ENCODE assay signal across 8 cellular contexts in the genomic region with DNA sequence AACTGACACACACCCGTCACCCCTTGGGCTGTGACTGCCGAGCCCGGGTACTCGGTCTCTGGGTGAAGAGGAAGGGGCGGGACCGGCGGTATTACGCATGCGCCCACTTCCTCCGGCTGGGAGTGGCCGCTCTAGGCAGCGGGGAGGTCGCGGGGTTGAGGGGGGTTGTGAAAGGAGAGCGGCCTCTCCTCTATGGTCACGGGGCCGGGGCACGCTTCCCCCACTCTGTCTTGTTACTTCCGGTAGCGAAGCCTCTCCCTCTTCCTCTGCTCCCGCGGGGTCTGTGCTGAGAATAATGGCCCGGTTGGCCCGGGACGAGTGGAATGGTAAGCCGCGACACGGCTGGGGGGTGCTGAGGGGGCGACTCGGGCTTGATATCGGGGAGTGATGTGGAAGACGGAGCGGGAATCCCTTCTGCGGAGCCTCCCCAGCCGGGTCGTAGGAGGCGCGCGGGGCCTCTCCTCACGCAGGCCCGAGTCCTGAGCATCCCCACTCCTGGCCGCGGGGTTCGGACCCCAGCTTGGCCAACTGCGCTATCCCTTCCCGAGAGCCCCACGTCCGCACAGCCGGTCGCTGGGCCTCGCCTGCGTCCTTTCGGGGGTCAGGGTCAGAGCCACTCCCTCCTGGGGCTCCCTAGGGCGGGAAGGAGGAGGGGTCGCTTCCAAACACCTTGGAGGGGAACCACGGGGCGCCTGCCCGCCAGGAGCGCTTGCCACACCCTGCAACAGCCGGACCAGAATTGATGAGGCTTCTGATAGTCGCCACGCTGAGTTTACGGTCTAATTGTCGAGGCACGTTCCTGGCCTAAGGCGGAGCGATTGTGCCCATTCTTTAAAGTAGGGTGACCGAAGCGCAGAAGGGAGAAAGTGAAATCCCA. TPM values are rescaled to one million over a fixed set of nuclear protein-coding genes. Genes with fewer than 3 reads are reported as not detected.
DNase-seq lines count a peak whose midpoint lies in the region; ATAC-seq and TF ChIP-seq lines count a peak whose summit lies in the region.

A gene with protein sequence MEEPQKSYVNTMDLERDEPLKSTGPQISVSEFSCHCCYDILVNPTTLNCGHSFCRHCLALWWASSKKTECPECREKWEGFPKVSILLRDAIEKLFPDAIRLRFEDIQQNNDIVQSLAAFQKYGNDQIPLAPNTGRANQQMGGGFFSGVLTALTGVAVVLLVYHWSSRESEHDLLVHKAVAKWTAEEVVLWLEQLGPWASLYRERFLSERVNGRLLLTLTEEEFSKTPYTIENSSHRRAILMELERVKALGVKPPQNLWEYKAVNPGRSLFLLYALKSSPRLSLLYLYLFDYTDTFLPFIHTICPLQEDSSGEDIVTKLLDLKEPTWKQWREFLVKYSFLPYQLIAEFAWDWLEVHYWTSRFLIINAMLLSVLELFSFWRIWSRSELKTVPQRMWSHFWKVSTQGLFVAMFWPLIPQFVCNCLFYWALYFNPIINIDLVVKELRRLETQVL (plus strand): TSS at position 259 of the 877 bp plus-strand sequence. CDS start 11,396 bp downstream, outside the sequence.

- peaks cover 39% of the 10 kb centered on the region for H3K4me1 Mint-ChIP-seq in T-helper 2 cell treated with Interferon-gamma antibody and Interleukin-4, amounts not matched to agents 5 μg/mL and 100 μg/mL, for 36 hours (ENCODE audit: low read depth)

- under 1% methylated on average over 69 of the region's 69 CpGs for WGBS in right cardiac atrium

- no peaks in the 10 kb centered on the region for H3K9me3 ChIP-seq in ascending aorta
- no peaks in the 10 kb centered on the region for H3K9me3 ChIP-seq in right cardiac atrium (ENCODE audit: control insufficient read depth, low read length)
- no peaks in the 10 kb centered on the region for H3K9me3 ChIP-seq in vagina

- no peaks in the 10 kb centered on the region for H3K27me3 ChIP-seq in ascending aorta
- no peaks in the 10 kb centered on the region for H3K27me3 ChIP-seq in right cardiac atrium (ENCODE audit: control insufficient read depth, insufficient read depth)
- H3K27me3 ChIP-seq in vagina = no peaks in the 10 kb centered on the region

- H3K36me3 Mint-ChIP-seq in T-helper 2 cell treated with Interferon-gamma antibody and Interleukin-4, amounts not matched to agents 5 μg/mL and 100 μg/mL, for 36 hours (ENCODE audit: low read depth) = peaks cover 29% of the 10 kb centered on the region

- intact Hi-C loops in ascending aorta (cut with DNase I) (loop anchor here (5.0 kb wide), 2 partner anchors 331 to 346 kb away; no protein-coding TSS in a partner anchor), right cardiac atrium (cut with DNase I) (no loop called here), vagina (cut with DNase I) (no loop called here)

- TF ChIP-seq POLR2A in vagina (IDR thresholded peaks at IDR 0.05) = peak; percentile 50 to 96

- peak within 1 kb of the TSS; percentile 89 to 98 for H3K4me3 ChIP-seq in ascending aorta
- H3K4me3 ChIP-seq in right cardiac atrium (ENCODE audit: low read length) = peak within 1 kb of the TSS; percentile 85
- H3K4me3 ChIP-seq in vagina = peak within 1 kb of the TSS; percentile 66 to 90

- no peaks in the 10 kb centered on the region for H3K27me3 Mint-ChIP-seq in T-helper 2 cell treated with Interferon-gamma antibody and Interleukin-4, amounts not matched to agents 5 μg/mL and 100 μg/mL, for 36 hours (ENCODE audit: low read depth)

- H3K27ac Mint-ChIP-seq in T-helper 2 cell treated with Interferon-gamma antibody and Interleukin-4, amounts not matched to agents 5 μg/mL and 100 μg/mL, for 36 hours = peak within 1 kb of the TSS; percentile 99

- H3K27ac ChIP-seq in ascending aorta (peak within 1 kb of the TSS; percentile 96 to 97), right cardiac atrium (ENCODE audit: low read length) (peak within 1 kb of the TSS; percentile 97), vagina (peak within 1 kb of the TSS; percentile 82)

- H3K9me3 Mint-ChIP-seq in T-helper 2 cell treated with Interferon-gamma antibody and Interleukin-4, amounts not matched to agents 5 μg/mL and 100 μg/mL, for 36 hours = peaks cover 4% of the 10 kb centered on the region

- peak within 1 kb of the TSS; percentile 100 for H3K4me3 Mint-ChIP-seq in T-helper 2 cell treated with Interferon-gamma antibody and Interleukin-4, amounts not matched to agents 5 μg/mL and 100 μg/mL, for 36 hours

- TF ChIP-seq CTCF in ascending aorta (IDR thresholded peaks at IDR 0.05) (peak in 1 of 3 experiments; percentile 10), vagina (IDR thresholded peaks at IDR 0.05) (no peak)

- peak; percentile 77 for ATAC-seq in GM18502 (IDR thresholded peaks at IDR 0.05; ENCODE audit: poor library complexity, unreplicated experiment)
- peak; percentile 80 for ATAC-seq in HG02970 (IDR thresholded peaks at IDR 0.05; ENCODE audit: low FRiP score, unreplicated experiment)
- ATAC-seq in right cardiac atrium = peak; percentile 94 to 96

- DNase-seq in NCI-H1930 (lab: John Stamatoyannopoulos, UW) = peak; percentile 97
- DNase-seq in T-helper 2 cell treated with Interferon-gamma antibody and Interleukin-4, amounts not matched to agents 5 μg/mL and 100 μg/mL, for 36 hours (ENCODE audit: low spot score) = peak; percentile 99
- peak; percentile 97 to 100 for DNase-seq in ascending aorta (ENCODE audit: low spot score in 2 of 2)
- peak; percentile 100 for DNase-seq in right cardiac atrium
- peak; percentile 98 for DNase-seq in putamen (ENCODE audit: low spot score)
- DNase-seq in vagina (ENCODE audit: extremely low spot score in 2 of 2) = peak in 1 of 2 donors; percentile 99

- H3K4me1 ChIP-seq in ascending aorta (peaks cover 7 to 19% of the 10 kb centered on the region in 2 donors), right cardiac atrium (ENCODE audit: control insufficient read depth, insufficient read depth, low read length) (no peaks in the 10 kb centered on the region), vagina (peaks cover 73% of the 10 kb centered on the region)

- H3K36me3 ChIP-seq in ascending aorta (peaks cover 0 to under 1% of the 10 kb centered on the region in 2 donors), vagina (peaks cover 0 to 2% of the 10 kb centered on the region in 2 donors)

RNA-seq across cellular contexts. Expression of the gene that starts here (rescaled TPM):
- total RNA-seq in ascending aorta (28.0 TPM), right cardiac atrium (10 to 100 TPM; 27.1 to 32.6 (median 30.1) TPM), vagina (44.4 TPM)
- polyA plus RNA-seq in right cardiac atrium = 21.0 TPM
